21 cellular contexts compared by ENCODE assay signal in the genomic region with DNA sequence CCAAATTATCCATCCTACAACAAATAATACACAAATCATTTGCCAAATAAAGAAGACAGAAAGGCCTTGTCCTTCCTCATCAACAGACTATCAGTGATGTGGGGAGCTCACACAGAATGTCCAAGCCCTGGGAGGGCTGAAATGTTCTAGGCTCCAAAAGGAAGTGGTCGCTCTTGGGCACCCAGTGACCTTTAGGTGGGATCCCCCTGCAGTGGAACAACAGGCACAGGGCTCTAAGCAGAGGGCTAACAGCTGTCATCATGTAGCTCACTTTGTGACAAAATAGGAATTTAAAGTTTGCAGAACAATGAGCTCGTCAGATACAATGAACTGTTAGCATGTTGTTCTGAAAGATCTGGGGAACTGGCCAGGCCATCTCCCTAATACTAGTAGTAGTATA.
"Had no signal": no experiment of that assay in that cellular context is flagged by ENCODE, and none has a peak within 500 bp of the region (broad histone marks: within the 10 kb centered on the region; RNA-seq: fewer than 3 reads in every experiment).

No MANE protein-coding gene starts in this region.

- DNase-seq: KBM-7, NCI-H1048, NCI-H1105, NCI-H1417, NCI-H146, NCI-H1694 treated with DMSO at 0.1 percent for 48 hours, NCI-H1930, NCI-H2081, NCI-H2107, NCI-H2171, NCI-H226, NCI-H446, NCI-H510A, NCI-H524 treated with DMSO at 0.1 percent for 48 hours, NCI-H69, NCI-H774, PC-3, SHP77 had no signal

- H3K27ac ChIP-seq: RWPE1 had no signal

- ATAC-seq: Panc1, PC-3, SK-N-SH treated with all-trans-retinoic acid at 6 μM for 48 hours had no signal
